Comparison of ENCODE assay signal across 25 cellular contexts in the genomic region with DNA sequence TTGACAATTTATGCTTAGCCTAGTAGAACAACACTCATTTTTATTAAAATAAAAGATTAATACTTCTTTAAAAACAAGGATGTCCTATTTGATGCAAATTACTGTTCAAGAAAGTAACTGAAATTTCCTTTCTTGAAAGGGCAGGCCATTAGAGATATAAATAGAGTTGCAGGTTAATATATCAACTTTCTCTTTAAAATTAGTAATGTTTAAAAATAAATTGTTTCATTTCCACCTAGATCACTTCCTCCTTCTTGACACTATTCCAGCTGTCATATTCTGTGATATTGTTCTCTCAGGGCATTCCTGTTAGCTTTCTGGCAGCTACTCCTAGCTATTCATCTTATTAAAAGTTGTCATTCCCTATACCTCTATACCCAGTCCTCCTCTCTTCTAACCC.
DNase-seq lines count a peak whose midpoint lies in the region; ATAC-seq and TF ChIP-seq lines count a peak whose summit lies in the region.
"Had no signal": no experiment of that assay in that cellular context is flagged by ENCODE, and none has a peak within 500 bp of the region (broad histone marks: within the 10 kb centered on the region; RNA-seq: fewer than 3 reads in every experiment).

No MANE protein-coding gene starts in this region.

- no peak for TF ChIP-seq POLR2A in lower leg skin (IDR thresholded peaks at IDR 0.05)
- TF ChIP-seq POLR2A in tibial nerve (IDR thresholded peaks at IDR 0.05) = no peak

- TF ChIP-seq CTCF in lower leg skin (IDR thresholded peaks at IDR 0.05) (no peak), tibial nerve (IDR thresholded peaks at IDR 0.05) (no peak), right atrium auricular region (IDR thresholded peaks at IDR 0.05) (no peak)

- peaks cover 5% of the 10 kb centered on the region for H3K27me3 Mint-ChIP-seq in activated T-helper 1 cell treated with anti-CD3 and anti-CD28 coated beads, Interleukin-12 subunit alpha, Interleukin-12 subunit beta, Interleukin-2, Interleukin-4 antibody, amounts not matched to agents 30 ng/mL and 10 ng/mL and 1 ng/mL, durations not matched to agents 14 hours and 24 hours and 36 hours (ENCODE audit: insufficient read depth)
- H3K27me3 Mint-ChIP-seq: activated CD8-positive, alpha-beta T cell treated with anti-CD3 and anti-CD28 coated beads for 36 hours; progenitor cell of endocrine pancreas had no signal

- ATAC-seq in GM19455 (IDR thresholded peaks at IDR 0.05; ENCODE audit: unreplicated experiment) = peak; percentile 39
- peak; percentile 81 for ATAC-seq in HG02938 (IDR thresholded peaks at IDR 0.05; ENCODE audit: unreplicated experiment)
- ATAC-seq in HG03378 (IDR thresholded peaks at IDR 0.05; ENCODE audit: unreplicated experiment) = peak; percentile 90
- ATAC-seq: activated CD8-positive, alpha-beta T cell treated with anti-CD3 and anti-CD28 coated beads for 36 hours; left ventricle myocardium superior had no signal

- no peak overlapping the region for H3K4me3 ChIP-seq in lower leg skin (ENCODE audit: low read depth, poor library complexity, severe bottlenecking)
- H3K4me3 ChIP-seq in tibial nerve = no peak overlapping the region
- H3K4me3 ChIP-seq in right atrium auricular region = no peak overlapping the region
- H3K4me3 ChIP-seq: GM23248, MG63, transverse colon had no signal

- no peaks in the 10 kb centered on the region for H3K9me3 Mint-ChIP-seq in activated T-helper 1 cell treated with anti-CD3 and anti-CD28 coated beads, Interleukin-12 subunit alpha, Interleukin-12 subunit beta, Interleukin-2, Interleukin-4 antibody, amounts not matched to agents 30 ng/mL and 10 ng/mL and 1 ng/mL, durations not matched to agents 14 hours and 24 hours and 36 hours
- H3K9me3 Mint-ChIP-seq: activated B cell treated with CpG ODN at 0.5 μM for 24 hours; activated CD8-positive, alpha-beta T cell treated with anti-CD3 and anti-CD28 coated beads for 36 hours had no signal

- H3K27me3 ChIP-seq in tibial nerve (no peaks in the 10 kb centered on the region), right atrium auricular region (no peaks in the 10 kb centered on the region)
- H3K27me3 ChIP-seq: MG63, transverse colon had no signal

- no peak for TF ChIP-seq EP300 in tibial nerve (IDR thresholded peaks at IDR 0.05)

- intact Hi-C loops in lower leg skin (cut with DNase I; ENCODE audit: low total_unique reads) = no loop called here
- intact Hi-C loops in activated T-helper 1 cell treated with anti-CD3 and anti-CD28 coated beads, Interleukin-12 subunit alpha, Interleukin-12 subunit beta, Interleukin-2, Interleukin-4 antibody, amounts not matched to agents 30 ng/mL and 10 ng/mL and 1 ng/mL, durations not matched to agents 14 hours and 24 hours and 36 hours (cut with micrococcal nuclease) = loop anchor here (2.0 kb wide), 1 partner anchor 356 kb away; no protein-coding TSS in a partner anchor

- H3K4me1 Mint-ChIP-seq in activated T-helper 1 cell treated with anti-CD3 and anti-CD28 coated beads, Interleukin-12 subunit alpha, Interleukin-12 subunit beta, Interleukin-2, Interleukin-4 antibody, amounts not matched to agents 30 ng/mL and 10 ng/mL and 1 ng/mL, durations not matched to agents 14 hours and 24 hours and 36 hours (ENCODE audit: low read depth) = no peaks in the 10 kb centered on the region
- H3K4me1 Mint-ChIP-seq: neural crest cell had no signal

- H3K4me3 Mint-ChIP-seq in activated T-helper 1 cell treated with anti-CD3 and anti-CD28 coated beads, Interleukin-12 subunit alpha, Interleukin-12 subunit beta, Interleukin-2, Interleukin-4 antibody, amounts not matched to agents 30 ng/mL and 10 ng/mL and 1 ng/mL, durations not matched to agents 14 hours and 24 hours and 36 hours = no peak overlapping the region
- H3K4me3 Mint-ChIP-seq: activated B cell treated with CpG ODN at 0.5 μM for 24 hours; activated CD8-positive, alpha-beta T cell treated with anti-CD3 and anti-CD28 coated beads for 36 hours; neural crest cell; T-helper 2 cell treated with Interferon-gamma antibody and Interleukin-4, amounts not matched to agents 5 μg/mL and 100 μg/mL, for 36 hours had no signal

- no peaks in the 10 kb centered on the region for H3K4me1 ChIP-seq in tibial nerve
- H3K4me1 ChIP-seq in right atrium auricular region = no peaks in the 10 kb centered on the region
- H3K4me1 ChIP-seq: transverse colon had no signal

- H3K9me3 ChIP-seq in tibial nerve (no peaks in the 10 kb centered on the region), right atrium auricular region (no peaks in the 10 kb centered on the region)
- H3K9me3 ChIP-seq: SK-N-SH, transverse colon had no signal

- no peak overlapping the region for H3K27ac ChIP-seq in tibial nerve
- no peak overlapping the region for H3K27ac ChIP-seq in right atrium auricular region
- H3K27ac ChIP-seq: GM23248, HL-60, transverse colon had no signal

- DNase-seq in lower leg skin (ENCODE audit: low spot score in 2 of 2) = no peak
- DNase-seq in tibial nerve (ENCODE audit: low spot score in 2 of 2) = no peak
- DNase-seq in activated T-helper 1 cell treated with anti-CD3 and anti-CD28 coated beads, Interleukin-12 subunit alpha, Interleukin-12 subunit beta, Interleukin-2, Interleukin-4 antibody, amounts not matched to agents 30 ng/mL and 10 ng/mL and 1 ng/mL, durations not matched to agents 14 hours and 24 hours and 36 hours (ENCODE audit: low spot score) = no peak
- DNase-seq in right atrium auricular region (ENCODE audit: low spot score) = no peak
- DNase-seq: activated B cell treated with CpG ODN at 0.5 μM for 24 hours; activated CD8-positive, alpha-beta T cell treated with anti-CD3 and anti-CD28 coated beads for 36 hours; activated naive CD4-positive, alpha-beta T cell treated with Interleukin-2 at 50 U/mL for 16 hours; activated T-cell treated with anti-CD3 and anti-CD28 coated beads, Interleukin-2, amount 50 U/mL, for 1 hour; head of caudate nucleus; IMR-90; left ventricle myocardium superior; MG63; NCI-H1436 treated with DMSO at 0.1 percent for 48 hours; SK-N-SH; stimulated activated CD4-positive, alpha-beta T cell treated with anti-CD3 and anti-CD28 coated beads, Interleukin-1b, Interleukin-23, amount 100 ng/mL, for 48 hours; stimulated activated naive CD4-positive, alpha-beta T cell treated with Interleukin-2 at 50 U/mL for 16 hours; transverse colon had no signal

- H3K27ac Mint-ChIP-seq in activated T-helper 1 cell treated with anti-CD3 and anti-CD28 coated beads, Interleukin-12 subunit alpha, Interleukin-12 subunit beta, Interleukin-2, Interleukin-4 antibody, amounts not matched to agents 30 ng/mL and 10 ng/mL and 1 ng/mL, durations not matched to agents 14 hours and 24 hours and 36 hours = no peak overlapping the region
- H3K27ac Mint-ChIP-seq: activated B cell treated with CpG ODN at 0.5 μM for 24 hours; activated CD8-positive, alpha-beta T cell treated with anti-CD3 and anti-CD28 coated beads for 36 hours; progenitor cell of endocrine pancreas; T-helper 2 cell treated with Interferon-gamma antibody and Interleukin-4, amounts not matched to agents 5 μg/mL and 100 μg/mL, for 36 hours had no signal

- H3K36me3 Mint-ChIP-seq in activated T-helper 1 cell treated with anti-CD3 and anti-CD28 coated beads, Interleukin-12 subunit alpha, Interleukin-12 subunit beta, Interleukin-2, Interleukin-4 antibody, amounts not matched to agents 30 ng/mL and 10 ng/mL and 1 ng/mL, durations not matched to agents 14 hours and 24 hours and 36 hours (ENCODE audit: low read depth) = no peaks in the 10 kb centered on the region

- H3K36me3 ChIP-seq in tibial nerve (peaks cover 0 to 3% (median 0%) of the 10 kb centered on the region in 3 donors), right atrium auricular region (no peaks in the 10 kb centered on the region)
- H3K36me3 ChIP-seq: transverse colon had no signal

Comparison
In these comparisons a context has a peak if more than half of its experiments do, and no peak if none do; other contexts are left out.
1. ATAC-seq: peak in every context shown above with its lines; median percentile 90 in HG03378; 81 in HG02938; 39 in GM19455.